Comparison of ENCODE assay signal across 8 cellular contexts in the genomic region with DNA sequence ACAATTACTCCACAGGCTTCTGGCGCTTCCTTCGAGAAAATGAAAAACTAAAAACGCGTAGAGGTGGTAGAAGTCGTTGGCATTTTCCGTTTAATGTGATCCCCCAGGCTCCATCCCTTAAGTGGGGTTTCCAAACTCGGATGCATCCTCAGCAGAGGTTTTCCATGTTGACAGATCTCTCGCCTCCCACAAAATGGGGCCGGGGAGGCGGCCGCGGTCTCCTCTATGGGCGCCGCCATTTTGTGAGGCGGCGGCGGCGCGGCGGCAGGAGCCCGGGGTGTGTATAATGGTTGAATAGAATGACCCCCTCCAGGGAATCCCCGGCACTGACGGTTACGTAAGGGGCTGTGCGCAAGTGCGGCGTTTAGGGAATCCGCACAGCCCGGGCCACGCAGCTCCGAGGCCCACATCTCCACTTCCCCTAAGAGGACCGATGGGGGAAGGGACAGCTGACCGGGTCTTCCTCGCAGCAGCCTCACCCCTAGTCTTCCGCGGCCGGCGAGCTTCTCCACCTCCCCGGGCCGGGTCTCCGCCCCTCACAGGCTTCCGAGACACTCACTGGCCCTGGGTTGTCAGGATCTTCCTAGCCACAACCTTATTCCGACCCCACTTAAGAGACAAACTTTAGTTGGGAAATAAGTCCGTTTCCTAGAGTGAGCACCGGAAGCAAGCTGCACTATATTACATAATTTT. TPM values are rescaled to one million over a fixed set of nuclear protein-coding genes. Genes with fewer than 3 reads are reported as not detected.
DNase-seq lines count a peak whose midpoint lies in the region; ATAC-seq and TF ChIP-seq lines count a peak whose summit lies in the region.

No MANE protein-coding gene starts in this region.

- H3K36me3 Mint-ChIP-seq in WTC11 = peaks cover 6% of the 10 kb centered on the region; the same call in 1 of the 2 replicates
- H3K36me3 Mint-ChIP-seq in immature natural killer cell = no peaks in the 10 kb centered on the region

- peaks cover 37% of the 10 kb centered on the region for H4K20me1 ChIP-seq in smooth muscle cell (ENCODE audit: low read depth)

- H3K27me3 ChIP-seq in smooth muscle cell (ENCODE audit: low read depth) = no peaks in the 10 kb centered on the region

- TF ChIP-seq POLR2A in GM18951 (IDR thresholded peaks at IDR 0.05; ENCODE audit: extremely low read depth, insufficient read depth, insufficient read length) = peak; percentile 84

- H3K36me3 ChIP-seq in smooth muscle cell (ENCODE audit: low read depth) = no peaks in the 10 kb centered on the region

- TF ChIP-seq CTCF in WTC11 (IDR thresholded peaks at IDR 0.05) (no peak), cardiac fibroblast (IDR thresholded peaks at IDR 0.05; ENCODE audit: low read depth, low read length) (no peak), smooth muscle cell (IDR thresholded peaks at IDR 0.05; ENCODE audit: borderline replicate concordance, insufficient read depth, poor library complexity, severe bottlenecking) (no peak)

- DNase-seq in AG08396 (ENCODE audit: low spot score) = peak; percentile 91
- DNase-seq in NCI-H2227 treated with DMSO at 0.1 percent for 48 hours (lab: John Stamatoyannopoulos, UW) = peak; percentile 85
- peak; percentile 91 for DNase-seq in WTC11 (ENCODE audit: low spot score)
- DNase-seq in cardiac fibroblast (ENCODE audit: low read depth in 2 of 2) = peak; percentile 98 to 99
- DNase-seq in immature natural killer cell = peak; percentile 89 to 91 (median 90)
- DNase-seq in smooth muscle cell (lab: John Stamatoyannopoulos, UW; ENCODE audit: unreplicated experiment) = peak; percentile 79

- H3K27me3 Mint-ChIP-seq in WTC11 (ENCODE audit: low read depth) (no peaks in the 10 kb centered on the region), immature natural killer cell (ENCODE audit: low read depth in 3 of 3) (peaks cover 10 to 38% (median 28%) of the 10 kb centered on the region in 3 donors)

- POLR2A ChIA-PET in WTC11 (lab: Charles Lee) = interaction anchor here (1.2 to 2.3 kb wide), 3 partner anchors 16 to 180 kb away, joined by 3 to 7 read pairs (median 5); no protein-coding TSS in a partner anchor

- H3K4me3 Mint-ChIP-seq in WTC11 = peak overlapping the region; percentile 95
- H3K4me3 Mint-ChIP-seq in immature natural killer cell = peak overlapping the region; percentile 98 to 100 (median 99)

- peak overlapping the region; percentile 85 for H3K4me2 ChIP-seq in smooth muscle cell

- in situ Hi-C loops in GM18951 (cut with MboI; ENCODE audit: low sequenced_read_pairs, unreplicated experiment) = loop anchor here (25.0 kb wide), 1 partner anchor 515 kb away; a partner anchor contains a TSS

- H3K4me1 ChIP-seq in smooth muscle cell (ENCODE audit: low read depth) = peaks cover 32% of the 10 kb centered on the region

- H3K9me3 Mint-ChIP-seq in WTC11 (no peaks in the 10 kb centered on the region), immature natural killer cell (no peaks in the 10 kb centered on the region)

- H3K4me3 ChIP-seq in cardiac fibroblast (replicated peaks in 1 of 2; ENCODE audit: low read depth in 2 of 2, low read length in 2 of 2) = peak overlapping the region; percentile 84 to 89
- peak overlapping the region; percentile 87 for H3K4me3 ChIP-seq in smooth muscle cell

- H3K27ac Mint-ChIP-seq in WTC11 (peak overlapping the region; percentile 100), immature natural killer cell (peak overlapping the region; percentile 96 to 99 (median 98))

- WGBS in smooth muscle cell (ENCODE audit: low lambda C conversion rate) = under 1% methylated on average over 45 of the region's 45 CpGs

- peak overlapping the region; percentile 95 for H3K9ac ChIP-seq in smooth muscle cell (ENCODE audit: low read depth)

- CTCF ChIA-PET in WTC11 (lab: Charles Lee) = interaction anchor here (1.0 to 3.8 kb wide), 5 partner anchors 15 to 264 kb away, joined by 4 to 37 read pairs (median 5); no protein-coding TSS in a partner anchor

- peaks cover 21% of the 10 kb centered on the region for H3F3A ChIP-seq in smooth muscle cell (ENCODE audit: low read depth)

- peak overlapping the region; percentile 97 for H2AFZ ChIP-seq in smooth muscle cell (ENCODE audit: low read depth)

- H3K27ac ChIP-seq in smooth muscle cell (ENCODE audit: low read depth) = peak overlapping the region; percentile 93

- H3K9me3 ChIP-seq in smooth muscle cell (replicated peaks; ENCODE audit: low read depth) = no peaks in the 10 kb centered on the region

- ATAC-seq in HG03175 (IDR thresholded peaks at IDR 0.05; ENCODE audit: unreplicated experiment) (peak; percentile 56), WTC11 (peak; percentile 71)

- peaks cover 24% of the 10 kb centered on the region for H3K4me1 Mint-ChIP-seq in WTC11
- H3K4me1 Mint-ChIP-seq in immature natural killer cell = peaks cover 57 to 71% of the 10 kb centered on the region in 2 donors

- H3K79me2 ChIP-seq in smooth muscle cell (ENCODE audit: low read depth) = peaks cover 57% of the 10 kb centered on the region

TF ChIP-seq in WTC11, 78 proteins besides CTCF, POLR2A, EP300 and RAD21 (continues in another document):
- no peak for TF ChIP-seq ZNF671 (CRISPR knock-in tag; IDR thresholded peaks at IDR 0.05)
- TF ChIP-seq TEAD4 (CRISPR knock-in tag; IDR thresholded peaks at IDR 0.05) = 0 out of 2 replicates have a peak, but pooled peaks have one; percentile 37
- TF ChIP-seq, protein P1, sequence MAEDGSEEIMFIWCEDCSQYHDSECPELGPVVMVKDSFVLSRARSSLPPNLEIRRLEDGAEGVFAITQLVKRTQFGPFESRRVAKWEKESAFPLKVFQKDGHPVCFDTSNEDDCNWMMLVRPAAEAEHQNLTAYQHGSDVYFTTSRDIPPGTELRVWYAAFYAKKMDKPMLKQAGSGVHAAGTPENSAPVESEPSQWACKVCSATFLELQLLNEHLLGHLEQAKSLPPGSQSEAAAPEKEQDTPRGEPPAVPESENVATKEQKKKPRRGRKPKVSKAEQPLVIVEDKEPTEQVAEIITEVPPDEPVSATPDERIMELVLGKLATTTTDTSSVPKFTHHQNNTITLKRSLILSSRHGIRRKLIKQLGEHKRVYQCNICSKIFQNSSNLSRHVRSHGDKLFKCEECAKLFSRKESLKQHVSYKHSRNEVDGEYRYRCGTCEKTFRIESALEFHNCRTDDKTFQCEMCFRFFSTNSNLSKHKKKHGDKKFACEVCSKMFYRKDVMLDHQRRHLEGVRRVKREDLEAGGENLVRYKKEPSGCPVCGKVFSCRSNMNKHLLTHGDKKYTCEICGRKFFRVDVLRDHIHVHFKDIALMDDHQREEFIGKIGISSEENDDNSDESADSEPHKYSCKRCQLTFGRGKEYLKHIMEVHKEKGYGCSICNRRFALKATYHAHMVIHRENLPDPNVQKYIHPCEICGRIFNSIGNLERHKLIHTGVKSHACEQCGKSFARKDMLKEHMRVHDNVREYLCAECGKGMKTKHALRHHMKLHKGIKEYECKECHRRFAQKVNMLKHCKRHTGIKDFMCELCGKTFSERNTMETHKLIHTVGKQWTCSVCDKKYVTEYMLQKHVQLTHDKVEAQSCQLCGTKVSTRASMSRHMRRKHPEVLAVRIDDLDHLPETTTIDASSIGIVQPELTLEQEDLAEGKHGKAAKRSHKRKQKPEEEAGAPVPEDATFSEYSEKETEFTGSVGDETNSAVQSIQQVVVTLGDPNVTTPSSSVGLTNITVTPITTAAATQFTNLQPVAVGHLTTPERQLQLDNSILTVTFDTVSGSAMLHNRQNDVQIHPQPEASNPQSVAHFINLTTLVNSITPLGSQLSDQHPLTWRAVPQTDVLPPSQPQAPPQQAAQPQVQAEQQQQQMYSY (CRISPR knock-in tag; IDR thresholded peaks at IDR 0.05) = peak; percentile 22; the same call in 1 of the 2 replicates
- peak; percentile 10; the same call in 1 of the 2 replicates for TF ChIP-seq NFE2L1 (CRISPR knock-in tag; IDR thresholded peaks at IDR 0.05)
- TF ChIP-seq, protein P2, sequence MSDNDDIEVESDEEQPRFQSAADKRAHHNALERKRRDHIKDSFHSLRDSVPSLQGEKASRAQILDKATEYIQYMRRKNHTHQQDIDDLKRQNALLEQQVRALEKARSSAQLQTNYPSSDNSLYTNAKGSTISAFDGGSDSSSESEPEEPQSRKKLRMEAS (CRISPR knock-in tag; IDR thresholded peaks at IDR 0.05) = peak; percentile 46
- TF ChIP-seq JAZF1 (CRISPR knock-in tag; IDR thresholded peaks at IDR 0.05) = no peak
- peak; percentile 64 for TF ChIP-seq SP1 (CRISPR knock-in tag; conservative IDR thresholded peaks at IDR 0.05)
- 0 out of 2 replicates have a peak, but pooled peaks have one; percentile 68 for TF ChIP-seq MYBL2 (CRISPR knock-in tag; IDR thresholded peaks at IDR 0.05)
- TF ChIP-seq, protein P3, sequence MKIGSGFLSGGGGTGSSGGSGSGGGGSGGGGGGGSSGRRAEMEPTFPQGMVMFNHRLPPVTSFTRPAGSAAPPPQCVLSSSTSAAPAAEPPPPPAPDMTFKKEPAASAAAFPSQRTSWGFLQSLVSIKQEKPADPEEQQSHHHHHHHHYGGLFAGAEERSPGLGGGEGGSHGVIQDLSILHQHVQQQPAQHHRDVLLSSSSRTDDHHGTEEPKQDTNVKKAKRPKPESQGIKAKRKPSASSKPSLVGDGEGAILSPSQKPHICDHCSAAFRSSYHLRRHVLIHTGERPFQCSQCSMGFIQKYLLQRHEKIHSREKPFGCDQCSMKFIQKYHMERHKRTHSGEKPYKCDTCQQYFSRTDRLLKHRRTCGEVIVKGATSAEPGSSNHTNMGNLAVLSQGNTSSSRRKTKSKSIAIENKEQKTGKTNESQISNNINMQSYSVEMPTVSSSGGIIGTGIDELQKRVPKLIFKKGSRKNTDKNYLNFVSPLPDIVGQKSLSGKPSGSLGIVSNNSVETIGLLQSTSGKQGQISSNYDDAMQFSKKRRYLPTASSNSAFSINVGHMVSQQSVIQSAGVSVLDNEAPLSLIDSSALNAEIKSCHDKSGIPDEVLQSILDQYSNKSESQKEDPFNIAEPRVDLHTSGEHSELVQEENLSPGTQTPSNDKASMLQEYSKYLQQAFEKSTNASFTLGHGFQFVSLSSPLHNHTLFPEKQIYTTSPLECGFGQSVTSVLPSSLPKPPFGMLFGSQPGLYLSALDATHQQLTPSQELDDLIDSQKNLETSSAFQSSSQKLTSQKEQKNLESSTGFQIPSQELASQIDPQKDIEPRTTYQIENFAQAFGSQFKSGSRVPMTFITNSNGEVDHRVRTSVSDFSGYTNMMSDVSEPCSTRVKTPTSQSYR (CRISPR knock-in tag; IDR thresholded peaks at IDR 0.05) = peak; percentile 89
- TF ChIP-seq, protein P4, sequence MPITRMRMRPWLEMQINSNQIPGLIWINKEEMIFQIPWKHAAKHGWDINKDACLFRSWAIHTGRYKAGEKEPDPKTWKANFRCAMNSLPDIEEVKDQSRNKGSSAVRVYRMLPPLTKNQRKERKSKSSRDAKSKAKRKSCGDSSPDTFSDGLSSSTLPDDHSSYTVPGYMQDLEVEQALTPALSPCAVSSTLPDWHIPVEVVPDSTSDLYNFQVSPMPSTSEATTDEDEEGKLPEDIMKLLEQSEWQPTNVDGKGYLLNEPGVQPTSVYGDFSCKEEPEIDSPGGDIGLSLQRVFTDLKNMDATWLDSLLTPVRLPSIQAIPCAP (CRISPR knock-in tag; IDR thresholded peaks at IDR 0.05) = no peak
- no peak for TF ChIP-seq ZNF416 (CRISPR knock-in tag; IDR thresholded peaks at IDR 0.05)

RNA-seq across cellular contexts. Expression of a gene that starts 2.1 kb away (rescaled TPM):
- total RNA-seq in WTC11 (2021) (33.9 to 47.0 TPM (median 38.1 TPM) in 3 replicates), smooth muscle cell (36.2 and 37.2 TPM in 2 replicates)
- polyA plus RNA-seq in immature natural killer cell (10 to 100 TPM in 1 of 3 donors, 1 to 10 TPM in 2; 3.8 to 14.8 (median 4.3) TPM), smooth muscle cell (8.2 and 9.9 TPM in 2 replicates)

Comparison
In these comparisons a context has a peak if more than half of its experiments do, and no peak if none do; other contexts are left out.
1. Peak in every context shown above with its lines: DNase-seq, ATAC-seq, H3K4me3 ChIP-seq and H3K27ac ChIP-seq.